13 cellular contexts compared by ENCODE assay signal in the genomic region with DNA sequence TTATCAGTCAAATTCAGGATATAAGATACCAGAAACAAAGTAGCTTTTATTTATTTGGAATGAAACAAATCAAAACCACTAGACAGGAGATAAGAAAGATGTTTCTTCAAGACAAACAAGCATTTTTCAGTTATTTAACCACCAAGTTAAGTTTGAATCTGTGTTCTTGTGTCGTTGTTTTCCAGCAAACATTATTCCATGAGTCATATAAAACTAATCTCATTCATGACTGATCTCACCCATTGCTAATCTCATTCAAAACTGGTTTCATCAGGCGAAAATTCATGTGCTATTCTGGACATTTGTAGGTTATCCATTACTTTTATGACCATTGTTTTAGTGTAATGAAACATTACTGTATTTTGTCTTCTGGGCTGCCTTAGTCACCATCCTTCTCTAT.
DNase-seq lines count a peak whose midpoint lies in the region; TF ChIP-seq lines count a peak whose summit lies in the region.
"Had no signal": no experiment of that assay in that cellular context is flagged by ENCODE, and none has a peak within 500 bp of the region (broad histone marks: within the 10 kb centered on the region; RNA-seq: fewer than 3 reads in every experiment).

No MANE protein-coding gene starts in this region.

- TF ChIP-seq CTCF in retinal pigment epithelial cell (conservative IDR thresholded peaks at IDR 0.05; ENCODE audit: low read depth, low read length): no peak
- TF ChIP-seq CTCF in suprapubic skin (IDR thresholded peaks at IDR 0.05): no peak

- TF ChIP-seq POLR2A in suprapubic skin (IDR thresholded peaks at IDR 0.05): no peak

- H3K27ac ChIP-seq in epithelial cell of prostate (peak overlapping the region; percentile 35), suprapubic skin (no peak overlapping the region), substantia nigra (ENCODE audit: low read depth, low read length, poor library complexity, severe bottlenecking) (no peak overlapping the region)

- TF ChIP-seq EP300 in suprapubic skin (IDR thresholded peaks at IDR 0.05): no peak

- 69% methylated on average over 2 of the region's 2 CpGs for WGBS in suprapubic skin

- H3K4me1 ChIP-seq in suprapubic skin: no peaks in the 10 kb centered on the region

- peak overlapping the region; percentile 33 for H3K27ac Mint-ChIP-seq in activated naive CD4-positive, alpha-beta T cell treated with anti-CD3 and anti-CD28 coated beads, Interleukin-2, amount 50 U/mL, for 24 hours

- H3K27me3 Mint-ChIP-seq in activated naive CD4-positive, alpha-beta T cell treated with anti-CD3 and anti-CD28 coated beads, Interleukin-2, amount 50 U/mL, for 24 hours: no peaks in the 10 kb centered on the region

- no peak overlapping the region for H3K4me3 Mint-ChIP-seq in activated naive CD4-positive, alpha-beta T cell treated with anti-CD3 and anti-CD28 coated beads, Interleukin-2, amount 50 U/mL, for 24 hours
- H3K4me3 Mint-ChIP-seq: H9 had no signal

- peaks cover 43% of the 10 kb centered on the region for H3K4me1 Mint-ChIP-seq in activated naive CD4-positive, alpha-beta T cell treated with anti-CD3 and anti-CD28 coated beads, Interleukin-2, amount 50 U/mL, for 24 hours

- peaks cover 5% of the 10 kb centered on the region for H3K36me3 Mint-ChIP-seq in activated naive CD4-positive, alpha-beta T cell treated with anti-CD3 and anti-CD28 coated beads, Interleukin-2, amount 50 U/mL, for 24 hours

- no peaks in the 10 kb centered on the region for H3K36me3 ChIP-seq in suprapubic skin

- H3K9me3 Mint-ChIP-seq in activated naive CD4-positive, alpha-beta T cell treated with anti-CD3 and anti-CD28 coated beads, Interleukin-2, amount 50 U/mL, for 24 hours: no peaks in the 10 kb centered on the region
- H3K9me3 Mint-ChIP-seq: H9 had no signal

- no peaks in the 10 kb centered on the region for H3K27me3 ChIP-seq in suprapubic skin

- no peak overlapping the region for H3K4me3 ChIP-seq in retinal pigment epithelial cell (ENCODE audit: low read length)
- H3K4me3 ChIP-seq in suprapubic skin: no peak overlapping the region

- H3K9me3 ChIP-seq in suprapubic skin: no peaks in the 10 kb centered on the region

- no peak for DNase-seq in activated naive CD4-positive, alpha-beta T cell treated with Interleukin-2 at 50 U/mL for 16 hours
- peak; percentile 7 for DNase-seq in RKO (ENCODE audit: low spot score)
- DNase-seq in epithelial cell of prostate (ENCODE audit: low read depth, low spot score): no peak
- DNase-seq in retinal pigment epithelial cell (ENCODE audit: low read depth): peak; percentile 54
- no peak for DNase-seq in suprapubic skin (ENCODE audit: low spot score in 2 of 2)
- no peak for DNase-seq in SIG-M5 (lab: John Stamatoyannopoulos, UW)
- DNase-seq in substantia nigra (lab: John Stamatoyannopoulos, UW): no peak
- DNase-seq: activated gamma-delta T cell treated with Interleukin-2 at 50 U/mL for 16 hours; DMS79; H9; MV-4-11; stimulated activated CD8-positive, alpha-beta memory T cell treated with anti-CD3 and anti-CD28 coated beads, Interleukin-4, amount 100 ng/mL, for 48 hours had no signal

Comparison
In these comparisons a context has a peak if more than half of its experiments do, and no peak if none do; other contexts are left out.
1. DNase-seq: peak in RKO (single experiment) and retinal pigment epithelial cell (single experiment); none in activated naive CD4-positive, alpha-beta T cell treated with Interleukin-2 at 50 U/mL for 16 hours (single experiment), epithelial cell of prostate (single experiment), suprapubic skin (0 of 2), SIG-M5 (single experiment) and substantia nigra (0 of 49).